ENCODE assay signal across 8 cellular contexts in the genomic region with DNA sequence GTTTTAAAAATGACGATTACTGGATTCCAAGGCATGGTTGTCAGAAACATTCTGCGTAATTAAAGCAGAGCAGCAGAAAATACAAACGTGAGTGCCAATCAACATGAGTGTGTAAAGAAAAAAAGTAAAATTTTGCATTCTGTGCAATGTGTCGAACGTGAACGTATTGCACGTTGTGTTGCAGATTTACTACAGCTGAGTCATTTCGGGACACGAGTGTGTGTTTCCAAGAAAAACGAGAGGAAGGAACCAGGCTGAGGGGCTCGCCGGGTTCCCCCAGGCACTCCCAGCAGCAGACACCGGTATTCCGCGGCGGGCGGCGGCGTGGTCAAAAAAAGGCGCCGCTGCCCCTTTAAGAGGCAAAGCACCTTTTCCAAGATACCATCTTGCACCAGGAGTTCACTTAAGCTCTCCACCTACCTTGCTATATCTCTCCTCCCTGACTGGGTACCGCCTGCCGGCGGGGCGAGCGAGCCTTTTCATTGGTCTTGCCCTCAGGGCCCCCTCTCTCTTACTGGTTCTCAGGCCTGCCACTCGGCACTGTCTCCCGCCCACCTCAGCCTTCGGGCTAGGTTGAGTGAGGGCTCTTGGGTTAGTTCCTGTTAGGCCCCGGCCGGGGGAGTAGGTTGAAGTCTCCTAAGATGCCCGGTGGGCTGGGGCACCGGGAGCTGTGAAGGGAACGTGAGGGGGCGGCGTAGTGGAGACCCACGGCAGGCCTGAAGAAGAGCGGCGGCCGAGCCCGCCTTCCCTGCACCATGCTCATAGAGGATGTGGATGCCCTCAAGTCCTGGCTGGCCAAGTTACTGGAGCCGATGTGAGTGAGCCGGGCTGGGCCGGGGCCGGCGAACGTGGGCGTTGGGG. TPM values are rescaled to one million over a fixed set of nuclear protein-coding genes. Genes with fewer than 3 reads are reported as not detected.
A peak's percentile ranks its signal among the peaks of the same experiment; 100 is the strongest.
DNase-seq lines count a peak whose midpoint lies in the region; ATAC-seq, FAIRE-seq and TF ChIP-seq lines count a peak whose summit lies in the region.

A gene with protein sequence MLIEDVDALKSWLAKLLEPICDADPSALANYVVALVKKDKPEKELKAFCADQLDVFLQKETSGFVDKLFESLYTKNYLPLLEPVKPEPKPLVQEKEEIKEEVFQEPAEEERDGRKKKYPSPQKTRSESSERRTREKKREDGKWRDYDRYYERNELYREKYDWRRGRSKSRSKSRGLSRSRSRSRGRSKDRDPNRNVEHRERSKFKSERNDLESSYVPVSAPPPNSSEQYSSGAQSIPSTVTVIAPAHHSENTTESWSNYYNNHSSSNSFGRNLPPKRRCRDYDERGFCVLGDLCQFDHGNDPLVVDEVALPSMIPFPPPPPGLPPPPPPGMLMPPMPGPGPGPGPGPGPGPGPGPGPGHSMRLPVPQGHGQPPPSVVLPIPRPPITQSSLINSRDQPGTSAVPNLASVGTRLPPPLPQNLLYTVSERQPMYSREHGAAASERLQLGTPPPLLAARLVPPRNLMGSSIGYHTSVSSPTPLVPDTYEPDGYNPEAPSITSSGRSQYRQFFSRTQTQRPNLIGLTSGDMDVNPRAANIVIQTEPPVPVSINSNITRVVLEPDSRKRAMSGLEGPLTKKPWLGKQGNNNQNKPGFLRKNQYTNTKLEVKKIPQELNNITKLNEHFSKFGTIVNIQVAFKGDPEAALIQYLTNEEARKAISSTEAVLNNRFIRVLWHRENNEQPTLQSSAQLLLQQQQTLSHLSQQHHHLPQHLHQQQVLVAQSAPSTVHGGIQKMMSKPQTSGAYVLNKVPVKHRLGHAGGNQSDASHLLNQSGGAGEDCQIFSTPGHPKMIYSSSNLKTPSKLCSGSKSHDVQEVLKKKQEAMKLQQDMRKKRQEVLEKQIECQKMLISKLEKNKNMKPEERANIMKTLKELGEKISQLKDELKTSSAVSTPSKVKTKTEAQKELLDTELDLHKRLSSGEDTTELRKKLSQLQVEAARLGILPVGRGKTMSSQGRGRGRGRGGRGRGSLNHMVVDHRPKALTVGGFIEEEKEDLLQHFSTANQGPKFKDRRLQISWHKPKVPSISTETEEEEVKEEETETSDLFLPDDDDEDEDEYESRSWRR (plus strand): TSS at position 595 of the 861 bp plus-strand sequence. CDS start 161 bp downstream, at position 756.

- H3K18ac ChIP-seq in H1 (ENCODE audit: extremely low read depth, low read length), result peak within 1 kb of the TSS; percentile 95

- peak within 1 kb of the TSS; percentile 88 for H2BK120ac ChIP-seq in H1 (replicated peaks; ENCODE audit: low read depth, low read length)

- H3K4me1 ChIP-seq in H1 (replicated peaks in 1 of 4; ENCODE audit: control insufficient read depth in 3 of 4, insufficient read depth in 4 of 4, low read length in 3 of 4), result peaks cover 0 to 3% (median 0%) of the 10 kb centered on the region in 4 experiments; a peak in 2 of 7 replicates

- H3K4me3 ChIP-seq in H1 (ENCODE audit: extremely low read depth in 1 of 4, insufficient read depth in 2 of 4, low read depth in 3 of 4, low read length in 4 of 4), result peak within 1 kb of the TSS; percentile 74 to 95 (median 85)

- H4K91ac ChIP-seq in H1 (replicated peaks; ENCODE audit: insufficient read length, low read length), result no peak within 1 kb of the TSS

- peak within 1 kb of the TSS; percentile 67; the same call in 1 of the 2 replicates for H3K27ac ChIP-seq in H1 (ENCODE audit: low read depth, low read length)

- no peaks in the 10 kb centered on the region for H3K9me3 ChIP-seq in H1 (ENCODE audit: insufficient read depth in 2 of 2, low read depth in 1 of 2, low read length in 1 of 2)

- H4K5ac ChIP-seq in H1 (ENCODE audit: insufficient read length, low read depth, low read length), result peak within 1 kb of the TSS; percentile 98

- TF ChIP-seq CTCF in H1 (IDR thresholded peaks at IDR 0.05; ENCODE audit: control extremely low read depth in 1 of 3, insufficient read depth in 1 of 3, low read depth in 1 of 3, low read length in 3 of 3), result no peak

- peaks cover 7% of the 10 kb centered on the region for H3K23me2 ChIP-seq in H1 (ENCODE audit: low read depth, low read length)

- H3K23ac ChIP-seq in H1 (ENCODE audit: insufficient read length), result no peak within 1 kb of the TSS

- H3K4me2 ChIP-seq in H1 (ENCODE audit: insufficient read depth in 1 of 2, low read depth in 2 of 2, low read length in 2 of 2), result peak within 1 kb of the TSS; percentile 75 to 92

- peak within 1 kb of the TSS; percentile 78 for H3K4ac ChIP-seq in H1 (replicated peaks; ENCODE audit: insufficient read length, low read depth, low read length)

- H2BK20ac ChIP-seq in H1 (ENCODE audit: low read length), result peak within 1 kb of the TSS; percentile 83; the same call in 1 of the 2 replicates

- TF ChIP-seq RAD21 in H1 (IDR thresholded peaks at IDR 0.05 in 1 of 2, conservative IDR thresholded peaks at IDR 0.05 in 1 of 2; ENCODE audit: low read depth in 2 of 2, low read length in 2 of 2), result no peak

- no peak within 1 kb of the TSS for H2BK12ac ChIP-seq in H1 (ENCODE audit: low read depth, low read length)

- peak within 1 kb of the TSS; percentile 73 to 93 (median 81) for H3K9ac ChIP-seq in H1 (replicated peaks in 1 of 4; ENCODE audit: extremely low read depth in 1 of 4, low read depth in 3 of 4, low read length in 3 of 4)

- TF ChIP-seq EP300 in H1 (IDR thresholded peaks at IDR 0.05; ENCODE audit: borderline replicate concordance in 1 of 2, low read depth in 2 of 2, low read length in 2 of 2), result no peak

- H4K20me1 ChIP-seq in H1 (replicated peaks in 1 of 2; ENCODE audit: control insufficient read depth in 1 of 2, insufficient read depth in 2 of 2, low read length in 2 of 2), result peaks cover 0 to 2% of the 10 kb centered on the region in 2 experiments

- peak; percentile 85 for FAIRE-seq in H1 (lab: Jason Lieb, UNC)

- CTCF ChIA-PET in H1 (lab: Charles Lee; ENCODE audit: partially characterized antibody), result interaction anchor here (1.4 kb wide), 1 partner anchor 26 kb away, joined by 3 read pairs; no protein-coding TSS in a partner anchor

- no peak within 1 kb of the TSS for H3K14ac ChIP-seq in H1 (ENCODE audit: insufficient read length)

- peak within 1 kb of the TSS; percentile 75 for H3K56ac ChIP-seq in H1 (replicated peaks; ENCODE audit: insufficient read length, low read depth, low read length)

- ATAC-seq in GM19468 (IDR thresholded peaks at IDR 0.05; ENCODE audit: extremely low read depth, unreplicated experiment), result peak; percentile 100

- 0 out of 2 replicates have a peak within 1 kb of the TSS, but pooled peaks have one; percentile 89 for H2BK15ac ChIP-seq in H1 (ENCODE audit: low read length)

- H3K79me1 ChIP-seq in H1 (ENCODE audit: low read depth, low read length), result no peaks in the 10 kb centered on the region

- 3% methylated on average over 44 of the region's 48 CpGs; no CpG with 5 or more reads in 1 of the 2 experiments for WGBS in H1 (ENCODE audit: extremely low coverage in 1 of 2, insufficient coverage in 1 of 2, insufficient read length in 1 of 2, insufficient replicate concordance in 2 of 2, low coverage in 1 of 2, low lambda C conversion rate in 2 of 2, missing lambda C conversion rate in 1 of 2), 2 experiments

- no peak within 1 kb of the TSS for H2AK5ac ChIP-seq in H1 (ENCODE audit: low read depth, low read length)

- peak within 1 kb of the TSS; percentile 100 for H2AFZ ChIP-seq in H1 (ENCODE audit: low read length)

- no peaks in the 10 kb centered on the region for H3K36me3 ChIP-seq in H1 (ENCODE audit: control insufficient read depth in 2 of 4, insufficient read depth in 4 of 4, low read length in 3 of 4)

- POLR2A ChIA-PET in H1 (lab: Charles Lee; ENCODE audit: partially characterized antibody), result interaction anchor here (0.7 to 5.6 kb wide), 10 partner anchors 9 to 115 kb away, joined by 3 to 67 read pairs (median 5); a partner anchor contains a TSS

- TF ChIP-seq POLR2A in H1 (IDR thresholded peaks at IDR 0.05; ENCODE audit: control extremely low read depth in 1 of 2, low read depth in 2 of 2, low read length in 2 of 2), result peak; percentile 63 to 85

- DNase-seq in CMK (ENCODE audit: low read depth), result peak; percentile 97
- DNase-seq in HS-27A (ENCODE audit: low read depth), result peak; percentile 84
- DNase-seq in NK-92 (lab: John Stamatoyannopoulos, UW; ENCODE audit: unreplicated experiment), result peak; percentile 67
- peak; percentile 89 to 90 for DNase-seq in activated CD8-positive, alpha-beta memory T cell treated with anti-CD3 and anti-CD28 coated beads for 1 hour (ENCODE audit: extremely low read depth in 1 of 2, low read depth in 1 of 2)
- peak; percentile 99 to 100 for DNase-seq in H1 (ENCODE audit: low read depth in 1 of 2, low spot score in 2 of 2)
- DNase-seq in medulla oblongata (ENCODE audit: extremely low spot score), result peak; percentile 98
- DNase-seq in stimulated activated CD8-positive, alpha-beta memory T cell treated with anti-CD3 and anti-CD28 coated beads, Interleukin-12 subunit alpha, Interleukin-12 subunit beta, amount 100 ng/mL, for 1 hour (ENCODE audit: low read depth), result peak; percentile 93

- peak within 1 kb of the TSS; percentile 80; the same call in 1 of the 2 replicates for H2BK5ac ChIP-seq in H1 (ENCODE audit: low read depth, low read length)

- H3K79me2 ChIP-seq in H1 (ENCODE audit: control insufficient read depth in 1 of 2, insufficient read depth in 2 of 2, low read length in 2 of 2), result peaks cover 19 to 42% of the 10 kb centered on the region in 2 experiments

- H3K27me3 ChIP-seq in H1 (replicated peaks in 1 of 4; ENCODE audit: control insufficient read depth in 3 of 4, extremely low read depth in 1 of 4, insufficient read depth in 3 of 4, low read length in 3 of 4), result no peaks in the 10 kb centered on the region

- peak within 1 kb of the TSS; percentile 86 for H4K8ac ChIP-seq in H1 (ENCODE audit: extremely low read depth, insufficient read depth, low read length)

TF ChIP-seq in H1, 55 proteins besides CTCF, POLR2A, EP300 and RAD21 (continues in another document):
- TF ChIP-seq ASH2L (IDR thresholded peaks at IDR 0.05; ENCODE audit: low read length) (peak; percentile 88), YY1 (IDR thresholded peaks at IDR 0.05; ENCODE audit: low read depth, low read length) (peak; percentile 30; the same call in 1 of the 2 replicates), SP4 (IDR thresholded peaks at IDR 0.05; ENCODE audit: low read length) (peak; percentile 82), EZH2 (IDR thresholded peaks at IDR 0.05; ENCODE audit: low read depth, low read length, severe bottlenecking) (no peak)

RNA-seq across cellular contexts. Expression of the gene that starts here (rescaled TPM):
- total RNA-seq in H1 (2021; fragmentation: NEBNext Ultra II Directional; extraction: Animal tissue kit (Norgen Biotek cat#: 25700)), result 42.9 and 44.9 TPM in 2 replicates
- polyA plus RNA-seq in H1 (2011; rRNA removed), result 7.9 and 13.1 TPM in 2 replicates
- 13.2 TPM for polyA plus RNA-seq in H1 (2011; cell fraction: cytosol; rRNA removed)
- 22.3 TPM for polyA plus RNA-seq in H1 (2011; cell fraction: nucleus; rRNA removed)
- 9.6 to 21.3 TPM (median 16.3 TPM) in 4 replicates for polyA plus RNA-seq in H1 (2012, experiment 1 of 2)
- polyA plus RNA-seq in H1 (2012, experiment 2 of 2), result 1.6 TPM
- polyA plus RNA-seq in H1 (2013, experiment 1 of 2), result 26.1 TPM
- polyA plus RNA-seq in H1 (2013, experiment 2 of 2), result 24.6 TPM
- polyA minus RNA-seq in H1 (2011; rRNA and poly(A)+ RNA removed), result 266 and 323 TPM in 2 replicates
- 109 TPM for polyA minus RNA-seq in H1 (2011; cell fraction: cytosol; rRNA and poly(A)+ RNA removed)
- 124 TPM for polyA minus RNA-seq in H1 (2011; cell fraction: nucleus; rRNA and poly(A)+ RNA removed)

Comparison
In these comparisons a context has a peak if more than half of its experiments do, and no peak if none do; other contexts are left out.
1. Peak in every context shown above with its lines: DNase-seq, ATAC-seq, H3K4me3 ChIP-seq and H3K27ac ChIP-seq.